11 cellular contexts compared by ENCODE assay signal in genomic region chr2:46276652-46277051, GRCh38. TPM values are rescaled to one million over a fixed set of nuclear protein-coding genes. Genes with fewer than 3 reads are reported as not detected.
A peak's percentile ranks its signal among the peaks of the same experiment; 100 is the strongest.
DNase-seq lines count a peak whose midpoint lies in the region; ATAC-seq, FAIRE-seq and TF ChIP-seq lines count a peak whose summit lies in the region.
"Had no signal": no experiment of that assay in that cellular context is flagged by ENCODE, and none has a peak within 500 bp of the region (broad histone marks: within the 10 kb centered on the region; RNA-seq: fewer than 3 reads in every experiment).

No MANE protein-coding gene starts in this region.

- POLR2A ChIA-PET in Caco-2 (lab: Charles Lee): no interaction called here
- POLR2A ChIA-PET in PC-9 (lab: Charles Lee; ENCODE audit: unreplicated experiment): no interaction called here

- no peaks in the 10 kb centered on the region; the same call in 1 of the 2 replicates for H3K9me2 ChIP-seq in PC-9 (ENCODE audit: insufficient read depth)

- no peaks in the 10 kb centered on the region for H3K36me3 ChIP-seq in Caco-2 (ENCODE audit: control insufficient read depth, insufficient read depth, low read length)
- no peaks in the 10 kb centered on the region for H3K36me3 ChIP-seq in PC-9 (ENCODE audit: low read depth)

- TF ChIP-seq CTCF in Caco-2 (IDR thresholded peaks at IDR 0.05; ENCODE audit: insufficient read depth in 1 of 2, low read depth in 1 of 2, low read length in 1 of 2, severe bottlenecking in 1 of 2, unreplicated experiment in 1 of 2): peak; percentile 22 to 30
- TF ChIP-seq CTCF in PC-9 (conservative IDR thresholded peaks at IDR 0.05): peak; percentile 43; the same call in 1 of the 2 replicates
- TF ChIP-seq CTCF in omental fat pad (IDR thresholded peaks at IDR 0.05): no peak

- no peak overlapping the region for H3K4me2 ChIP-seq in PC-9

- CTCF ChIA-PET in Caco-2 (lab: Charles Lee): interaction anchor here (0.7 to 1.5 kb wide), 4 partner anchors 18 to 214 kb away, joined by 6 to 11 read pairs (median 7); no protein-coding TSS in a partner anchor
- CTCF ChIA-PET in PC-9 (lab: Charles Lee): interaction anchor here (0.6 to 1.7 kb wide), 2 partner anchors 18 to 222 kb away, joined by 3 to 5 read pairs; no protein-coding TSS in a partner anchor

- peak; percentile 39 for ATAC-seq in omental fat pad (ENCODE audit: low FRiP score)
- ATAC-seq in effector memory CD8-positive, alpha-beta T cell (replicated peaks): no peak

- H3K9me3 ChIP-seq in Caco-2 (no peaks in the 10 kb centered on the region), PC-9 (ENCODE audit: insufficient read depth, low read depth) (no peaks in the 10 kb centered on the region)
- H3K9me3 ChIP-seq: body of pancreas had no signal

- intact Hi-C loops in Caco-2 (cut with micrococcal nuclease; ENCODE audit: unreplicated experiment) (no loop called here), PC-9 (cut with micrococcal nuclease; ENCODE audit: unreplicated experiment) (no loop called here)

- no peak overlapping the region for H3K27ac Mint-ChIP-seq in Caco-2 (ENCODE audit: unreplicated experiment)
- no peak overlapping the region for H3K27ac Mint-ChIP-seq in effector memory CD8-positive, alpha-beta T cell
- H3K27ac Mint-ChIP-seq: activated CD4-positive, alpha-beta memory T cell treated with anti-CD3 and anti-CD28 coated beads for 36 hours had no signal

- H3K4me3 ChIP-seq in Caco-2 (ENCODE audit: low read depth, low read length): no peak overlapping the region
- no peak overlapping the region for H3K4me3 ChIP-seq in PC-9
- H3K4me3 ChIP-seq: body of pancreas had no signal

- H3K4me1 ChIP-seq in Caco-2 (peaks cover 12% of the 10 kb centered on the region), PC-9 (replicated peaks; ENCODE audit: insufficient read depth) (peaks cover 6% of the 10 kb centered on the region; the same call in 1 of the 2 replicates)
- H3K4me1 ChIP-seq: body of pancreas had no signal

- DNase-seq in Caco-2: no peak
- DNase-seq in PC-9: no peak
- DNase-seq in fibroblast of peridontal ligament (ENCODE audit: extremely low read depth): peak; percentile 39
- DNase-seq in omental fat pad (ENCODE audit: low spot score): no peak
- DNase-seq in OCI-M1 (lab: John Stamatoyannopoulos, UW): no peak
- no peak for DNase-seq in effector memory CD8-positive, alpha-beta T cell
- DNase-seq in NCI-H345 (lab: John Stamatoyannopoulos, UW): no peak
- no peak for DNase-seq in urothelium cell line (ENCODE audit: low spot score)
- DNase-seq: activated CD4-positive, alpha-beta memory T cell treated with anti-CD3 and anti-CD28 coated beads for 36 hours; MV-4-11 had no signal

- no peaks in the 10 kb centered on the region for H4K20me1 ChIP-seq in PC-9 (ENCODE audit: insufficient read depth)

- no peaks in the 10 kb centered on the region for H3K27me3 ChIP-seq in Caco-2 (replicated peaks; ENCODE audit: control insufficient read depth, insufficient read depth, low read length)
- no peaks in the 10 kb centered on the region for H3K27me3 ChIP-seq in PC-9 (ENCODE audit: insufficient read depth, low read depth)
- H3K27me3 ChIP-seq: body of pancreas had no signal

- H3K79me2 ChIP-seq in PC-9 (ENCODE audit: low read depth): no peaks in the 10 kb centered on the region

- H3K9me3 Mint-ChIP-seq in Caco-2 (ENCODE audit: unreplicated experiment): no peaks in the 10 kb centered on the region
- no peaks in the 10 kb centered on the region for H3K9me3 Mint-ChIP-seq in effector memory CD8-positive, alpha-beta T cell
- H3K9me3 Mint-ChIP-seq: activated CD4-positive, alpha-beta memory T cell treated with anti-CD3 and anti-CD28 coated beads for 36 hours had no signal

- BruUV-seq in Caco-2 (replicated peaks; lab: Mats Ljungman, UMichigan) (no TSS peak), PC-9 (replicated peaks; lab: Mats Ljungman, UMichigan) (no TSS peak)

- H3K4me1 Mint-ChIP-seq in Caco-2 (ENCODE audit: low read depth, unreplicated experiment): peaks cover 6% of the 10 kb centered on the region
- peaks cover 6 to 8% of the 10 kb centered on the region in 2 donors for H3K4me1 Mint-ChIP-seq in effector memory CD8-positive, alpha-beta T cell (ENCODE audit: low read depth in 2 of 2)

- FAIRE-seq in urothelium cell line (lab: Jason Lieb, UNC): no peak

- H3K36me3 Mint-ChIP-seq in Caco-2 (ENCODE audit: insufficient read depth, unreplicated experiment): no peaks in the 10 kb centered on the region
- no peaks in the 10 kb centered on the region for H3K36me3 Mint-ChIP-seq in effector memory CD8-positive, alpha-beta T cell (ENCODE audit: insufficient read depth)
- H3K36me3 Mint-ChIP-seq: activated CD4-positive, alpha-beta memory T cell treated with anti-CD3 and anti-CD28 coated beads for 36 hours had no signal

- no peak overlapping the region for H3K4me3 Mint-ChIP-seq in Caco-2 (ENCODE audit: unreplicated experiment)
- peak overlapping the region in 1 of 2 donors; percentile 49 for H3K4me3 Mint-ChIP-seq in effector memory CD8-positive, alpha-beta T cell
- H3K4me3 Mint-ChIP-seq: activated CD4-positive, alpha-beta memory T cell treated with anti-CD3 and anti-CD28 coated beads for 36 hours had no signal

- H3K27me3 Mint-ChIP-seq in Caco-2 (ENCODE audit: insufficient read depth, unreplicated experiment): no peaks in the 10 kb centered on the region
- H3K27me3 Mint-ChIP-seq in effector memory CD8-positive, alpha-beta T cell: peaks cover 18 to 40% of the 10 kb centered on the region in 2 donors

- H3K27ac ChIP-seq in PC-9: no peak overlapping the region

- no peaks in the 10 kb centered on the region; the same call in 1 of the 2 replicates for H3F3A ChIP-seq in PC-9 (ENCODE audit: insufficient read depth, low read depth)

- no peak overlapping the region for H2AFZ ChIP-seq in PC-9

RNA-seq across cellular contexts. Expression of gene EPAS1, which starts 20.6 kb away (rescaled TPM):
- 68.1 and 77.3 TPM in 2 replicates for total RNA-seq in Caco-2 (2022)
- total RNA-seq in PC-9 (2021): 127 and 163 TPM in 2 replicates
- 100 to 1,000 TPM; 292 to 980 (median 435) TPM for total RNA-seq in omental fat pad

Comparison
In these comparisons a context has a peak if more than half of its experiments do, and no peak if none do; other contexts are left out.
1. CTCF ChIP-seq: peak in Caco-2 (2 of 2) and PC-9 (single experiment); none in omental fat pad (0 of 3).